ENCODE assay signal across 2 cellular contexts in genomic region chr3:15860014-15860934, GRCh38.
A peak's percentile ranks its signal among the peaks of the same experiment; 100 is the strongest.
TF ChIP-seq lines count a peak whose summit lies in the region.

No MANE protein-coding gene starts in this region.

TF ChIP-seq in HEK293, 187 proteins besides CTCF, POLR2A, EP300 and RAD21 (continued from another document and continues in another):
- TF ChIP-seq ZNF280D (tag by site-specific recombination; IDR thresholded peaks at IDR 0.05) (no peak), BCL11A (tag by site-specific recombination; IDR thresholded peaks at IDR 0.05; ENCODE audit: low read depth) (peak; percentile 66; the same call in 1 of the 2 replicates), KLF17 (tag by site-specific recombination; IDR thresholded peaks at IDR 0.05) (peak; percentile 91), ZNF175 (tag by site-specific recombination; IDR thresholded peaks at IDR 0.05) (no peak), ZNF530 (tag by site-specific recombination; IDR thresholded peaks at IDR 0.05; ENCODE audit: low read depth) (no peak), ZNF596 (tag by site-specific recombination; IDR thresholded peaks at IDR 0.05) (no peak), EGR2 (tag by site-specific recombination; IDR thresholded peaks at IDR 0.05; ENCODE audit: low read depth) (peak; percentile 72), ZFP37 (tag by site-specific recombination; IDR thresholded peaks at IDR 0.05) (0 out of 2 replicates have a peak, but pooled peaks have one; percentile 54), OVOL3 (tag by site-specific recombination; IDR thresholded peaks at IDR 0.05) (0 out of 2 replicates have a peak, but pooled peaks have one; percentile 5), ZNF335 (tag by site-specific recombination; conservative IDR thresholded peaks at IDR 0.05) (peak; percentile 81), ZNF19 (tag by site-specific recombination; IDR thresholded peaks at IDR 0.05; ENCODE audit: low read depth) (no peak), ZNF670 (tag by site-specific recombination; IDR thresholded peaks at IDR 0.05; ENCODE audit: low read depth) (no peak), ZNF610 (tag by site-specific recombination; IDR thresholded peaks at IDR 0.05; ENCODE audit: borderline replicate concordance) (no peak), REST (tag by site-specific recombination; IDR thresholded peaks at IDR 0.05) (no peak; the same call in 1 of the 2 replicates), ZBTB8A (tag by site-specific recombination; IDR thresholded peaks at IDR 0.05) (peak; percentile 99), ZNF404 (tag by site-specific recombination; IDR thresholded peaks at IDR 0.05) (no peak), ZSCAN16 (tag by site-specific recombination; IDR thresholded peaks at IDR 0.05) (no peak), ZNF112 (tag by site-specific recombination; IDR thresholded peaks at IDR 0.05) (no peak), ZNF600 (tag by site-specific recombination; IDR thresholded peaks at IDR 0.05) (peak; percentile 90), ZNF623 (tag by site-specific recombination; IDR thresholded peaks at IDR 0.05) (no peak), WT1 (tag by site-specific recombination; IDR thresholded peaks at IDR 0.05) (no peak; the same call in 1 of the 2 replicates), ZNF76 (tag by site-specific recombination; IDR thresholded peaks at IDR 0.05; ENCODE audit: borderline replicate concordance, low read depth) (no peak), ZBTB26 (tag by site-specific recombination; optimal IDR thresholded peaks at IDR 0.05) (peak; percentile 68), ZNF391 (tag by site-specific recombination; IDR thresholded peaks at IDR 0.05; ENCODE audit: borderline replicate concordance, low read depth) (0 out of 2 replicates have a peak, but pooled peaks have one; percentile 32), ZNF664 (tag by site-specific recombination; IDR thresholded peaks at IDR 0.05) (no peak)

TF ChIP-seq in HepG2, 621 proteins besides CTCF, POLR2A, EP300 and RAD21 (continued from another document and continues in another):
- TF ChIP-seq GMEB1 (CRISPR knock-in tag; IDR thresholded peaks at IDR 0.05; ENCODE audit: borderline replicate concordance) (peak; percentile 25; the same call in 1 of the 2 replicates), PLRG1 (conservative IDR thresholded peaks at IDR 0.05) (no peak), HCFC1 (IDR thresholded peaks at IDR 0.05; ENCODE audit: low read depth, low read length) (no peak), TFDP1 (CRISPR knock-in tag; IDR thresholded peaks at IDR 0.05; ENCODE audit: borderline replicate concordance) (peak; percentile 13; the same call in 1 of the 2 replicates), SNAPC5 (CRISPR knock-in tag; IDR thresholded peaks at IDR 0.05; ENCODE audit: borderline replicate concordance) (no peak), MLLT10 (CRISPR knock-in tag; IDR thresholded peaks at IDR 0.05) (no peak), ZNF549 (CRISPR knock-in tag; IDR thresholded peaks at IDR 0.05) (no peak), FOXP4 (CRISPR knock-in tag; IDR thresholded peaks at IDR 0.05) (0 out of 2 replicates have a peak, but pooled peaks have one; percentile 22), FOSL1 (CRISPR knock-in tag; IDR thresholded peaks at IDR 0.05; ENCODE audit: borderline replicate concordance) (no peak), HNF1B (CRISPR knock-in tag; IDR thresholded peaks at IDR 0.05) (peak; percentile 32; the same call in 1 of the 2 replicates), SCMH1 (CRISPR knock-in tag; IDR thresholded peaks at IDR 0.05; ENCODE audit: borderline replicate concordance) (no peak), RBM39 (IDR thresholded peaks at IDR 0.05; ENCODE audit: low read depth, low read length, poor library complexity, severe bottlenecking) (no peak), ZNF770 (CRISPR knock-in tag; IDR thresholded peaks at IDR 0.05) (no peak), ZNF891 (CRISPR knock-in tag; IDR thresholded peaks at IDR 0.05) (no peak), SOX13 (IDR thresholded peaks at IDR 0.05) (no peak), SOX13 (CRISPR knock-in tag; conservative IDR thresholded peaks at IDR 0.05 in 1 of 2, IDR thresholded peaks at IDR 0.05 in 1 of 2) (no peak), ZNF75D (CRISPR knock-in tag; IDR thresholded peaks at IDR 0.05; ENCODE audit: borderline replicate concordance) (no peak), ZNF839 (CRISPR knock-in tag; IDR thresholded peaks at IDR 0.05; ENCODE audit: borderline replicate concordance) (no peak), MXD4 (CRISPR knock-in tag; IDR thresholded peaks at IDR 0.05) (no peak; the same call in 1 of the 2 replicates), DMTF1 (CRISPR knock-in tag; IDR thresholded peaks at IDR 0.05) (no peak), ESRRA (CRISPR knock-in tag; IDR thresholded peaks at IDR 0.05; ENCODE audit: low read depth) (no peak), RFX5 (IDR thresholded peaks at IDR 0.05; ENCODE audit: low read depth, low read length) (no peak), MAZ (IDR thresholded peaks at IDR 0.05; ENCODE audit: borderline replicate concordance, low read depth, low read length) (no peak), MAZ (CRISPR knock-in tag; IDR thresholded peaks at IDR 0.05; ENCODE audit: low read depth) (peak; percentile 82), ZNF672 (CRISPR knock-in tag; IDR thresholded peaks at IDR 0.05) (no peak), HNF1A (IDR thresholded peaks at IDR 0.05; ENCODE audit: low read depth) (no peak), HNF1A (CRISPR knock-in tag; IDR thresholded peaks at IDR 0.05; ENCODE audit: borderline replicate concordance) (0 out of 2 replicates have a peak, but pooled peaks have one; percentile 24), ATF6 (CRISPR knock-in tag; conservative IDR thresholded peaks at IDR 0.05) (no peak), RBFOX2 (IDR thresholded peaks at IDR 0.05; ENCODE audit: low read depth, low read length) (peak; percentile 69), AKAP8 (CRISPR knock-in tag; IDR thresholded peaks at IDR 0.05) (no peak), RCOR2 (CRISPR knock-in tag; IDR thresholded peaks at IDR 0.05) (no peak)
